ENCODE assay signal across 8 cellular contexts in genomic region chr15:56040081-56041035, GRCh38. TPM values are rescaled to one million over a fixed set of nuclear protein-coding genes. Genes with fewer than 3 reads are reported as not detected.
A peak's percentile ranks its signal among the peaks of the same experiment; 100 is the strongest.
DNase-seq lines count a peak whose midpoint lies in the region; ATAC-seq and TF ChIP-seq lines count a peak whose summit lies in the region.

No MANE protein-coding gene starts in this region.

- no peak for TF ChIP-seq CTCF in AG04449 (IDR thresholded peaks at IDR 0.05; ENCODE audit: insufficient read depth, low read length, missing control alignments)
- TF ChIP-seq CTCF in foreskin fibroblast (IDR thresholded peaks at IDR 0.05; ENCODE audit: low read depth, low read length) = no peak
- no peak for TF ChIP-seq CTCF in WERI-Rb-1 (IDR thresholded peaks at IDR 0.05; ENCODE audit: low read depth, low read length)

- H3K36me3 ChIP-seq in HAP-1 (replicated peaks) = no peaks in the 10 kb centered on the region
- no peaks in the 10 kb centered on the region for H3K36me3 ChIP-seq in SJCRH30
- H3K36me3 ChIP-seq in WERI-Rb-1 = no peaks in the 10 kb centered on the region

- ATAC-seq in HG03378 (IDR thresholded peaks at IDR 0.05; ENCODE audit: unreplicated experiment) (no peak), GM18861 (IDR thresholded peaks at IDR 0.05; ENCODE audit: unreplicated experiment) (no peak)

- H3K27ac ChIP-seq in SJCRH30 = peak overlapping the region; percentile 68
- no peak overlapping the region for H3K27ac ChIP-seq in WERI-Rb-1

- H3K4me1 ChIP-seq in HAP-1 = peaks cover 9% of the 10 kb centered on the region
- peaks cover 31% of the 10 kb centered on the region for H3K4me1 ChIP-seq in SJCRH30

- CTCF ChIA-PET in AG04449 (lab: Yijun Ruan, JAX) = interaction anchor here (0.7 to 3.1 kb wide), 3 partner anchors 9 to 12 kb away, joined by 3 to 22 read pairs (median 3); no protein-coding TSS in a partner anchor

- in situ Hi-C loops in HAP-1 (cut with MboI; ENCODE audit: low sequenced_read_pairs) = no loop called here

- DNase-seq in AG04449 (ENCODE audit: low read depth, low spot score) (peak; percentile 77), HAP-1 (ENCODE audit: low spot score in 2 of 2) (peak; percentile 6 to 50), SJCRH30 (peak; percentile 75 to 81), foreskin fibroblast (peak; percentile 92 to 97), putamen (ENCODE audit: low spot score) (peak; percentile 7), WERI-Rb-1 (no peak)

- POLR2A ChIA-PET in AG04449 (lab: Yijun Ruan, JAX) = no interaction called here

- H3K27me3 ChIP-seq in HAP-1 (ENCODE audit: low read depth) (no peaks in the 10 kb centered on the region), SJCRH30 (no peaks in the 10 kb centered on the region), WERI-Rb-1 (ENCODE audit: insufficient read depth, low read depth, severe bottlenecking) (no peaks in the 10 kb centered on the region)

- H3K9me3 ChIP-seq in HAP-1 = no peaks in the 10 kb centered on the region
- H3K9me3 ChIP-seq in SJCRH30 (replicated peaks) = no peaks in the 10 kb centered on the region
- no peaks in the 10 kb centered on the region for H3K9me3 ChIP-seq in WERI-Rb-1 (ENCODE audit: severe bottlenecking)

- H3K4me3 ChIP-seq in AG04449 (ENCODE audit: low read depth, low read length) = no peak overlapping the region
- H3K4me3 ChIP-seq in HAP-1 = no peak overlapping the region
- no peak overlapping the region for H3K4me3 ChIP-seq in SJCRH30
- no peak overlapping the region for H3K4me3 ChIP-seq in foreskin fibroblast (ENCODE audit: low read depth in 1 of 2, low read length in 2 of 2)
- no peak overlapping the region for H3K4me3 ChIP-seq in WERI-Rb-1 (ENCODE audit: low read depth, low read length)

RNA-seq across cellular contexts. Expression of gene NEDD4, which starts 46.9 kb away (rescaled TPM):
- 23.4 and 26.0 TPM in 2 replicates for total RNA-seq in SJCRH30 (2014; rRNA removed; shearing (Covaris generic))
